In genomic region chr2:38720613-38721241, GRCh38 we compare ENCODE assay signal across 8 cellular contexts. TPM values are rescaled to one million over a fixed set of nuclear protein-coding genes. Genes with fewer than 3 reads are reported as not detected.
DNase-seq lines count a peak whose midpoint lies in the region; ATAC-seq and TF ChIP-seq lines count a peak whose summit lies in the region.

No MANE protein-coding gene starts in this region.

- H3K27me3 Mint-ChIP-seq in activated naive CD8-positive, alpha-beta T cell treated with anti-CD3 and anti-CD28 coated beads, Interleukin-2, amount 10 ng/mL, durations not matched to agents 7 days and 5 days = no peaks in the 10 kb centered on the region

- H3K36me3 Mint-ChIP-seq in activated naive CD8-positive, alpha-beta T cell treated with anti-CD3 and anti-CD28 coated beads, Interleukin-2, amount 10 ng/mL, durations not matched to agents 7 days and 5 days = peaks cover 39% of the 10 kb centered on the region

- TF ChIP-seq CTCF in AG10803 (conservative IDR thresholded peaks at IDR 0.05; ENCODE audit: low read length) (no peak), testis (IDR thresholded peaks at IDR 0.05) (peak in 1 of 3 experiments; percentile 9)

- H3K9me3 Mint-ChIP-seq in activated naive CD8-positive, alpha-beta T cell treated with anti-CD3 and anti-CD28 coated beads, Interleukin-2, amount 10 ng/mL, durations not matched to agents 7 days and 5 days = no peaks in the 10 kb centered on the region

- intact Hi-C loops in left ventricle myocardium superior (cut with micrococcal nuclease) (loop anchor here (10.0 kb wide), 1 partner anchor 116 kb away; the partner anchor contains the start of gene HNRNPLL), testis (cut with DNase I; ENCODE audit: low total_unique reads) (loop anchor here (10.0 kb wide), 1 partner anchor 56 kb away; the partner anchor contains the start of gene GALM)

- peak overlapping the region in 1 of 2 donors; percentile 71 for H3K27ac ChIP-seq in testis

- peak; percentile 34 for ATAC-seq in HG03460 (IDR thresholded peaks at IDR 0.05; ENCODE audit: unreplicated experiment)
- no peak for ATAC-seq in activated naive CD8-positive, alpha-beta T cell treated with anti-CD3 and anti-CD28 coated beads, Interleukin-2, amount 10 ng/mL, durations not matched to agents 7 days and 5 days (ENCODE audit: low read depth)
- ATAC-seq in left ventricle myocardium superior = peak; percentile 89

- WGBS in testis, 2 donors = 24 to 31% methylated on average over 4 of the region's 4 CpGs

- H3K9me3 ChIP-seq in testis = no peaks in the 10 kb centered on the region

- POLR2A ChIA-PET in activated naive CD8-positive, alpha-beta T cell treated with anti-CD3 and anti-CD28 coated beads, Interleukin-2, amount 10 ng/mL, durations not matched to agents 7 days and 5 days (lab: Charles Lee) = no interaction called here

- H3K4me3 Mint-ChIP-seq in activated naive CD8-positive, alpha-beta T cell treated with anti-CD3 and anti-CD28 coated beads, Interleukin-2, amount 10 ng/mL, durations not matched to agents 7 days and 5 days = no peak overlapping the region

- DNase-seq in AG10803 (ENCODE audit: low read depth) = peak; percentile 98
- peak; percentile 22 for DNase-seq in activated naive CD8-positive, alpha-beta T cell treated with anti-CD3 and anti-CD28 coated beads, Interleukin-2, amount 10 ng/mL, durations not matched to agents 7 days and 5 days
- DNase-seq in left ventricle myocardium superior = peak; percentile 87
- peak; percentile 96 for DNase-seq in testis
- DNase-seq in NCI-H128 (lab: John Stamatoyannopoulos, UW; ENCODE audit: unreplicated experiment) = no peak
- DNase-seq in ecto neural progenitor cell (ENCODE audit: low spot score) = no peak
- DNase-seq in SHP77 (lab: John Stamatoyannopoulos, UW) = no peak

- H3K4me1 Mint-ChIP-seq in activated naive CD8-positive, alpha-beta T cell treated with anti-CD3 and anti-CD28 coated beads, Interleukin-2, amount 10 ng/mL, durations not matched to agents 7 days and 5 days = peaks cover 29% of the 10 kb centered on the region

- TF ChIP-seq POLR2A in testis (IDR thresholded peaks at IDR 0.05) = no peak

- H3K4me3 ChIP-seq in AG10803 (ENCODE audit: low read length) = no peak overlapping the region
- H3K4me3 ChIP-seq in testis = no peak overlapping the region

- peak overlapping the region; percentile 79 for H3K27ac Mint-ChIP-seq in activated naive CD8-positive, alpha-beta T cell treated with anti-CD3 and anti-CD28 coated beads, Interleukin-2, amount 10 ng/mL, durations not matched to agents 7 days and 5 days

- no peaks in the 10 kb centered on the region for H3K27me3 ChIP-seq in testis

- H3K4me1 ChIP-seq in testis = peaks cover 15% of the 10 kb centered on the region

- H3K36me3 ChIP-seq in testis (ENCODE audit: low read depth, missing control alignments) = no peaks in the 10 kb centered on the region

RNA-seq across cellular contexts. Expression of gene SRSF7, which starts 30.4 kb away (rescaled TPM):
- total RNA-seq in activated naive CD8-positive, alpha-beta T cell treated with anti-CD3 and anti-CD28 coated beads, Interleukin-2, amount 10 ng/mL, durations not matched to agents 7 days and 5 days = 100 to 1,000 TPM; 315 to 318 TPM
- 54.5 TPM for total RNA-seq in left ventricle myocardium superior
- total RNA-seq in testis = 100 to 1,000 TPM; 104 to 114 TPM
- 169 TPM for polyA plus RNA-seq in testis (ENCODE audit: insufficient read depth, low read depth, low replicate concordance)

RNA-seq across cellular contexts. Expression of gene GALM, which starts 54.8 kb away (rescaled TPM):
- total RNA-seq in activated naive CD8-positive, alpha-beta T cell treated with anti-CD3 and anti-CD28 coated beads, Interleukin-2, amount 10 ng/mL, durations not matched to agents 7 days and 5 days = 10 to 100 TPM; 28.3 to 30.2 TPM
- total RNA-seq in left ventricle myocardium superior = 16.9 TPM
- 1 to 10 TPM; 8.5 to 9.1 TPM for total RNA-seq in testis
- polyA plus RNA-seq in testis (ENCODE audit: insufficient read depth, low read depth, low replicate concordance) = 11.8 TPM

RNA-seq across cellular contexts. Expression of gene GEMIN6, which starts 57.3 kb away (rescaled TPM):
- total RNA-seq in activated naive CD8-positive, alpha-beta T cell treated with anti-CD3 and anti-CD28 coated beads, Interleukin-2, amount 10 ng/mL, durations not matched to agents 7 days and 5 days = 10 to 100 TPM; 15.2 to 16.1 TPM
- total RNA-seq in left ventricle myocardium superior (7.8 TPM), testis (10 to 100 TPM; 11.6 to 16.4 TPM)
- 43.0 TPM for polyA plus RNA-seq in testis (ENCODE audit: insufficient read depth, low read depth, low replicate concordance)

Comparison
In these comparisons a context has a peak if more than half of its experiments do, and no peak if none do; other contexts are left out.
1. DNase-seq: peak in AG10803 (single experiment), activated naive CD8-positive, alpha-beta T cell treated with anti-CD3 and anti-CD28 coated beads, Interleukin-2, amount 10 ng/mL, durations not matched to agents 7 days and 5 days (single experiment), left ventricle myocardium superior (single experiment) and testis (single experiment); none in NCI-H128 (single experiment), ecto neural progenitor cell (single experiment) and SHP77 (0 of 2).